In genomic region chr15:73908030-73908821, GRCh38 we compare ENCODE assay signal across 8 cellular contexts. TPM values are rescaled to one million over a fixed set of nuclear protein-coding genes. Genes with fewer than 3 reads are reported as not detected.
A peak's percentile ranks its signal among the peaks of the same experiment; 100 is the strongest.
DNase-seq lines count a peak whose midpoint lies in the region; ATAC-seq and TF ChIP-seq lines count a peak whose summit lies in the region.

No MANE protein-coding gene starts in this region.

- H3K4me3 ChIP-seq in CD8-positive, alpha-beta T cell (ENCODE audit: low read depth, low read length): no peak overlapping the region
- no peak overlapping the region for H3K4me3 ChIP-seq in WERI-Rb-1 (ENCODE audit: low read depth, low read length)

- H3K36me3 Mint-ChIP-seq in CD8-positive, alpha-beta T cell: peaks cover 18% of the 10 kb centered on the region
- H3K36me3 Mint-ChIP-seq in MCF 10A (ENCODE audit: insufficient read depth, unreplicated experiment): no peaks in the 10 kb centered on the region

- BruUV-seq in MCF 10A (replicated peaks; lab: Mats Ljungman, UMichigan): no TSS peak

- intact Hi-C loops in CD8-positive, alpha-beta T cell (cut with DNase I, micrococcal nuclease): loop anchor here in 1 of 2 experiments (1.0 kb wide), 1 partner anchor 34 kb away; no protein-coding TSS in a partner anchor
- intact Hi-C loops in MCF 10A (cut with micrococcal nuclease): loop anchor here (1.0 to 5.0 kb wide), 2 partner anchors 34 to 206 kb away; no protein-coding TSS in a partner anchor

- H3K4me1 Mint-ChIP-seq in CD8-positive, alpha-beta T cell (ENCODE audit: low read depth): no peaks in the 10 kb centered on the region
- no peaks in the 10 kb centered on the region for H3K4me1 Mint-ChIP-seq in MCF 10A (ENCODE audit: insufficient read depth, unreplicated experiment)

- no peaks in the 10 kb centered on the region for H3K27me3 Mint-ChIP-seq in CD8-positive, alpha-beta T cell (ENCODE audit: low read depth)
- H3K27me3 Mint-ChIP-seq in MCF 10A (ENCODE audit: insufficient read depth, unreplicated experiment): peaks cover 40% of the 10 kb centered on the region

- no peaks in the 10 kb centered on the region for H3K27me3 ChIP-seq in CD8-positive, alpha-beta T cell (ENCODE audit: insufficient read depth, low read length)
- no peaks in the 10 kb centered on the region for H3K27me3 ChIP-seq in WERI-Rb-1 (ENCODE audit: insufficient read depth, low read depth, severe bottlenecking)

- H3K9me3 Mint-ChIP-seq in CD8-positive, alpha-beta T cell: no peaks in the 10 kb centered on the region
- no peaks in the 10 kb centered on the region for H3K9me3 Mint-ChIP-seq in MCF 10A (ENCODE audit: unreplicated experiment)

- H3K36me3 ChIP-seq in CD8-positive, alpha-beta T cell (ENCODE audit: insufficient read depth, low read length): no peaks in the 10 kb centered on the region
- H3K36me3 ChIP-seq in WERI-Rb-1: no peaks in the 10 kb centered on the region; the same call in 1 of the 2 replicates

- no peaks in the 10 kb centered on the region for H3K4me1 ChIP-seq in CD8-positive, alpha-beta T cell (ENCODE audit: insufficient read depth, low read length)

- POLR2A ChIA-PET in CD8-positive, alpha-beta T cell (lab: Charles Lee): no interaction called here
- POLR2A ChIA-PET in MCF 10A (lab: Yijun Ruan, JAX): no interaction called here

- CTCF ChIA-PET in CD8-positive, alpha-beta T cell (lab: Charles Lee): interaction anchor here (1.0 to 6.5 kb wide), 9 partner anchors 9 to 48 kb away, joined by 3 to 45 read pairs (median 6); partner anchors contain the start of gene TBC1D21
- CTCF ChIA-PET in MCF 10A (lab: Yijun Ruan, JAX): interaction anchor here (0.6 to 3.6 kb wide), 22 partner anchors 8 to 448 kb away, joined by 3 to 36 read pairs (median 3); partner anchors contain the start of gene TBC1D21

- TF ChIP-seq CTCF in CD8-positive, alpha-beta T cell (IDR thresholded peaks at IDR 0.05): peak; percentile 79
- TF ChIP-seq CTCF in WERI-Rb-1 (IDR thresholded peaks at IDR 0.05; ENCODE audit: low read depth, low read length) (peak; percentile 95), MCF 10A (IDR thresholded peaks at IDR 0.05; ENCODE audit: unreplicated experiment) (peak; percentile 93)

- DNase-seq in CD8-positive, alpha-beta T cell: peak; percentile 53 to 81 (median 62)
- DNase-seq in NCI-H2107 (lab: John Stamatoyannopoulos, UW) (peak; percentile 24), WERI-Rb-1 (peak; percentile 87), MCF 10A (ENCODE audit: unreplicated experiment) (peak; percentile 64), islet precursor cell (peak; percentile 92)
- DNase-seq in stimulated activated CD4-positive, alpha-beta T cell treated with anti-CD3 and anti-CD28 coated beads, Interleukin-1b, Interleukin-23, amount 100 ng/mL, for 24 hours (ENCODE audit: low read depth in 4 of 4, low spot score in 1 of 4): peak; percentile 30 to 72 (median 58)

- ATAC-seq in CD8-positive, alpha-beta T cell: peak; percentile 89
- ATAC-seq in GM21737 (IDR thresholded peaks at IDR 0.05; ENCODE audit: unreplicated experiment): peak; percentile 83
- no peak for ATAC-seq in HG03097 (IDR thresholded peaks at IDR 0.05; ENCODE audit: low FRiP score, unreplicated experiment)

- no peak overlapping the region for H3K27ac Mint-ChIP-seq in CD8-positive, alpha-beta T cell
- no peak overlapping the region for H3K27ac Mint-ChIP-seq in MCF 10A (ENCODE audit: low read depth, unreplicated experiment)

- no peaks in the 10 kb centered on the region for H3K9me3 ChIP-seq in CD8-positive, alpha-beta T cell (ENCODE audit: low read length)
- H3K9me3 ChIP-seq in WERI-Rb-1 (ENCODE audit: severe bottlenecking): no peaks in the 10 kb centered on the region

- no peak overlapping the region for H3K4me3 Mint-ChIP-seq in CD8-positive, alpha-beta T cell
- H3K4me3 Mint-ChIP-seq in MCF 10A (ENCODE audit: unreplicated experiment): no peak overlapping the region

- no peak overlapping the region for H3K27ac ChIP-seq in CD8-positive, alpha-beta T cell (ENCODE audit: low read depth, low read length)
- H3K27ac ChIP-seq in WERI-Rb-1: no peak overlapping the region

RNA-seq across cellular contexts. Expression of gene LOXL1, which starts 18.0 kb away (rescaled TPM):
- 1 to 10 TPM; 1.1 to 2.2 TPM for total RNA-seq in CD8-positive, alpha-beta T cell
- 4.7 and 4.9 TPM in 2 replicates for total RNA-seq in MCF 10A (2022)

RNA-seq across cellular contexts. Expression of gene TBC1D21, which starts 34.9 kb away (rescaled TPM):
- not detected for total RNA-seq in CD8-positive, alpha-beta T cell
- not detected in 2 replicates for total RNA-seq in MCF 10A (2022)

Comparison
In these comparisons a context has a peak if more than half of its experiments do, and no peak if none do; other contexts are left out.
1. DNase-seq: peak in every context shown above with its lines; median percentile 92 in islet precursor cell; 87 in WERI-Rb-1; 64 in MCF 10A; 62 in CD8-positive, alpha-beta T cell; 58 in stimulated activated CD4-positive, alpha-beta T cell treated with anti-CD3 and anti-CD28 coated beads, Interleukin-1b, Interleukin-23, amount 100 ng/mL, for 24 hours; 24 in NCI-H2107.